1 cellular context compared by ENCODE assay signal in the genomic region with DNA sequence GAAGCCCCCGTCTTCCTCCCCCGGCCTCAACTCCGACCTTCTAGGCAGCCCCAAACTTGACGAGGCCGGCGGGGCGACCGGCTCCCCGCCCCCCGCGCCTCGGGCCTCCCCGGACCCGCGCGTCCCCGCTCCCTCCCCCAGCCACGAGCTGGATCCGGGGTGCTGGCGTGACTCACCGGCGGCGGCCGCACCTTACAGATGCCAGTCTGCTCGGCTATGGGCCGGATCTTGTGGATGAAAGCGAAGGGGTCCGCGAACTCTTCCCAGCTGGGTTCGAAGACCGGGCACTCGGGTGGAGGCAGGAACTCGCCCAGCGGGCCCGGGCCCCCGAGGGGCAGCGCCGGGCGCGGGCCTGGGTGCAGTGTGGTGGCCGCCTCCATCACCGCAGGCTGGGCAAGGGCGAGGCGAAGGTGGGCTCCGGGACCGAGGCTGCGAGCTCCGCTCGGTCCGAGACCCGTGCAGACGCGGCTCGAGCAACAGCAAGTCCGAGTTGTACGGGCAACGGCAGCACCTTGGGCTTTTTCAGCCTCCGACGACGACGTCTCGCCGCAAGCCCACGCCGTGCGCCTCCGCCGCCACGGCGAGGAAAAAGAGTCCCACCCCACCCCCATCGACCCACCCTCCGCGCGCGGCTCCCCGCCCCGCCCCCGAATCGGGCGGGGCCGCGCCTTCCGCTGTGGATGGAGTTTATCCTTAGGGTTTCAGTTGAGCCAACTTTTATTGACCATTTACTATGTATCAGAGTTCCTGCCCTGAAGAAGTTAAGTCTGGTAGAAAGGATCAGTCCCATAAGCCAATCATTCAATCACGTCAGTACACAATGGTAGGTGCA.
TF ChIP-seq lines count a peak whose summit lies in the region.

A gene (minus strand): TSS at position 496 of the 832 bp plus-strand sequence. CDS start 116 bp downstream, at position 380.

TF ChIP-seq in K562, 482 proteins besides CTCF, POLR2A, EP300 and RAD21 (continued from another document and continues in another):
- TF ChIP-seq SAFB2 (IDR thresholded peaks at IDR 0.05; ENCODE audit: borderline replicate concordance, low read depth, low read length, severe bottlenecking) (no peak), EHMT2 (IDR thresholded peaks at IDR 0.05) (no peak), GTF2E2 (tag; IDR thresholded peaks at IDR 0.05) (no peak), HNRNPL (IDR thresholded peaks at IDR 0.05; ENCODE audit: low read depth, low read length) (peak; percentile 92), ZNF507 (tag; conservative IDR thresholded peaks at IDR 0.05) (no peak), GTF2A2 (tag; IDR thresholded peaks at IDR 0.05) (no peak; the same call in none of the 2 replicates), MECOM (CRISPR knock-in tag; IDR thresholded peaks at IDR 0.05) (no peak), CBX1 (IDR thresholded peaks at IDR 0.05; ENCODE audit: low read depth) (peak; percentile 36; the same call in 1 of the 2 replicates), MCM7 (IDR thresholded peaks at IDR 0.05) (no peak), CSDE1 (IDR thresholded peaks at IDR 0.05) (no peak), SRSF1 (IDR thresholded peaks at IDR 0.05; ENCODE audit: low read depth, low read length) (0 out of 2 replicates have a peak, but pooled peaks have one; percentile 60), ETV5 (CRISPR knock-in tag; IDR thresholded peaks at IDR 0.05; ENCODE audit: low read depth) (no peak), HMG20B (CRISPR knock-in tag; IDR thresholded peaks at IDR 0.05) (no peak), MAZ (CRISPR knock-in tag; conservative IDR thresholded peaks at IDR 0.05 in 1 of 2, IDR thresholded peaks at IDR 0.05 in 1 of 2) (peak; percentile 87 to 98), FOXK2 (conservative IDR thresholded peaks at IDR 0.05 in 1 of 2, IDR thresholded peaks at IDR 0.05 in 1 of 2; ENCODE audit: low read depth in 2 of 2) (peak; percentile 49 to 69), L3MBTL2 (IDR thresholded peaks at IDR 0.05) (0 out of 2 replicates have a peak, but pooled peaks have one; percentile 30), SP2 (IDR thresholded peaks at IDR 0.05; ENCODE audit: extremely low read depth, low read depth, low read length, poor library complexity, severe bottlenecking) (no peak), HNRNPH1 (optimal IDR thresholded peaks at IDR 0.05; ENCODE audit: low read depth, low read length) (no peak), ZBED1 (IDR thresholded peaks at IDR 0.05) (no peak), SIX5 (IDR thresholded peaks at IDR 0.05; ENCODE audit: borderline replicate concordance in 1 of 2, insufficient read depth in 1 of 2, low read depth in 1 of 2, low read length in 2 of 2) (no peak), FOXA3 (CRISPR knock-in tag; conservative IDR thresholded peaks at IDR 0.05 in 1 of 2, IDR thresholded peaks at IDR 0.05 in 1 of 2) (peak in 1 of 2 experiments; percentile 57; a peak in 1 of 4 replicates), NFYB (IDR thresholded peaks at IDR 0.05; ENCODE audit: extremely low read depth, insufficient read length) (no peak), PTBP1 (IDR thresholded peaks at IDR 0.05; ENCODE audit: low read depth, low read length) (no peak), SMC3 (conservative IDR thresholded peaks at IDR 0.05; ENCODE audit: insufficient read depth, low read depth, low read length) (no peak), SAFB (IDR thresholded peaks at IDR 0.05; ENCODE audit: borderline replicate concordance, low read depth, low read length) (peak; percentile 83), FOXP1 (CRISPR knock-in tag; IDR thresholded peaks at IDR 0.05) (peak; percentile 75; the same call in 1 of the 2 replicates), SNIP1 (IDR thresholded peaks at IDR 0.05; ENCODE audit: low read depth) (no peak), SIN3B (IDR thresholded peaks at IDR 0.05; ENCODE audit: low read depth) (peak; percentile 55), KAT2B (IDR thresholded peaks at IDR 0.05; ENCODE audit: low read depth, low read length) (no peak), HIVEP1 (CRISPR knock-in tag; IDR thresholded peaks at IDR 0.05) (no peak), MYC (IDR thresholded peaks at IDR 0.05; ENCODE audit: low read depth, low read length) (peak; percentile 80), MYC (CRISPR knock-in tag; IDR thresholded peaks at IDR 0.05; ENCODE audit: borderline replicate concordance, low read depth) (no peak), MIER1 (IDR thresholded peaks at IDR 0.05; ENCODE audit: low read depth) (no peak), FOS (IDR thresholded peaks at IDR 0.05; ENCODE audit: extremely low read depth, insufficient read length) (no peak), ZC3H8 (IDR thresholded peaks at IDR 0.05) (no peak)
- TF ChIP-seq, protein P1, sequence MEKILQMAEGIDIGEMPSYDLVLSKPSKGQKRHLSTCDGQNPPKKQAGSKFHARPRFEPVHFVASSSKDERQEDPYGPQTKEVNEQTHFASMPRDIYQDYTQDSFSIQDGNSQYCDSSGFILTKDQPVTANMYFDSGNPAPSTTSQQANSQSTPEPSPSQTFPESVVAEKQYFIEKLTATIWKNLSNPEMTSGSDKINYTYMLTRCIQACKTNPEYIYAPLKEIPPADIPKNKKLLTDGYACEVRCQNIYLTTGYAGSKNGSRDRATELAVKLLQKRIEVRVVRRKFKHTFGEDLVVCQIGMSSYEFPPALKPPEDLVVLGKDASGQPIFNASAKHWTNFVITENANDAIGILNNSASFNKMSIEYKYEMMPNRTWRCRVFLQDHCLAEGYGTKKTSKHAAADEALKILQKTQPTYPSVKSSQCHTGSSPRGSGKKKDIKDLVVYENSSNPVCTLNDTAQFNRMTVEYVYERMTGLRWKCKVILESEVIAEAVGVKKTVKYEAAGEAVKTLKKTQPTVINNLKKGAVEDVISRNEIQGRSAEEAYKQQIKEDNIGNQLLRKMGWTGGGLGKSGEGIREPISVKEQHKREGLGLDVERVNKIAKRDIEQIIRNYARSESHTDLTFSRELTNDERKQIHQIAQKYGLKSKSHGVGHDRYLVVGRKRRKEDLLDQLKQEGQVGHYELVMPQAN (IDR thresholded peaks at IDR 0.05; ENCODE audit: borderline replicate concordance) = peak; percentile 64; the same call in 1 of the 2 replicates
- TF ChIP-seq, protein P2, sequence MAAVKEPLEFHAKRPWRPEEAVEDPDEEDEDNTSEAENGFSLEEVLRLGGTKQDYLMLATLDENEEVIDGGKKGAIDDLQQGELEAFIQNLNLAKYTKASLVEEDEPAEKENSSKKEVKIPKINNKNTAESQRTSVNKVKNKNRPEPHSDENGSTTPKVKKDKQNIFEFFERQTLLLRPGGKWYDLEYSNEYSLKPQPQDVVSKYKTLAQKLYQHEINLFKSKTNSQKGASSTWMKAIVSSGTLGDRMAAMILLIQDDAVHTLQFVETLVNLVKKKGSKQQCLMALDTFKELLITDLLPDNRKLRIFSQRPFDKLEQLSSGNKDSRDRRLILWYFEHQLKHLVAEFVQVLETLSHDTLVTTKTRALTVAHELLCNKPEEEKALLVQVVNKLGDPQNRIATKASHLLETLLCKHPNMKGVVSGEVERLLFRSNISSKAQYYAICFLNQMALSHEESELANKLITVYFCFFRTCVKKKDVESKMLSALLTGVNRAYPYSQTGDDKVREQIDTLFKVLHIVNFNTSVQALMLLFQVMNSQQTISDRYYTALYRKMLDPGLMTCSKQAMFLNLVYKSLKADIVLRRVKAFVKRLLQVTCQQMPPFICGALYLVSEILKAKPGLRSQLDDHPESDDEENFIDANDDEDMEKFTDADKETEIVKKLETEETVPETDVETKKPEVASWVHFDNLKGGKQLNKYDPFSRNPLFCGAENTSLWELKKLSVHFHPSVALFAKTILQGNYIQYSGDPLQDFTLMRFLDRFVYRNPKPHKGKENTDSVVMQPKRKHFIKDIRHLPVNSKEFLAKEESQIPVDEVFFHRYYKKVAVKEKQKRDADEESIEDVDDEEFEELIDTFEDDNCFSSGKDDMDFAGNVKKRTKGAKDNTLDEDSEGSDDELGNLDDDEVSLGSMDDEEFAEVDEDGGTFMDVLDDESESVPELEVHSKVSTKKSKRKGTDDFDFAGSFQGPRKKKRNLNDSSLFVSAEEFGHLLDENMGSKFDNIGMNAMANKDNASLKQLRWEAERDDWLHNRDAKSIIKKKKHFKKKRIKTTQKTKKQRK (IDR thresholded peaks at IDR 0.05; ENCODE audit: borderline replicate concordance, low read depth, low read length) = no peak
- TF ChIP-seq, protein P3, sequence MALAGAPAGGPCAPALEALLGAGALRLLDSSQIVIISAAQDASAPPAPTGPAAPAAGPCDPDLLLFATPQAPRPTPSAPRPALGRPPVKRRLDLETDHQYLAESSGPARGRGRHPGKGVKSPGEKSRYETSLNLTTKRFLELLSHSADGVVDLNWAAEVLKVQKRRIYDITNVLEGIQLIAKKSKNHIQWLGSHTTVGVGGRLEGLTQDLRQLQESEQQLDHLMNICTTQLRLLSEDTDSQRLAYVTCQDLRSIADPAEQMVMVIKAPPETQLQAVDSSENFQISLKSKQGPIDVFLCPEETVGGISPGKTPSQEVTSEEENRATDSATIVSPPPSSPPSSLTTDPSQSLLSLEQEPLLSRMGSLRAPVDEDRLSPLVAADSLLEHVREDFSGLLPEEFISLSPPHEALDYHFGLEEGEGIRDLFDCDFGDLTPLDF (CRISPR knock-in tag; IDR thresholded peaks at IDR 0.05) = no peak
- TF ChIP-seq, protein P4, sequence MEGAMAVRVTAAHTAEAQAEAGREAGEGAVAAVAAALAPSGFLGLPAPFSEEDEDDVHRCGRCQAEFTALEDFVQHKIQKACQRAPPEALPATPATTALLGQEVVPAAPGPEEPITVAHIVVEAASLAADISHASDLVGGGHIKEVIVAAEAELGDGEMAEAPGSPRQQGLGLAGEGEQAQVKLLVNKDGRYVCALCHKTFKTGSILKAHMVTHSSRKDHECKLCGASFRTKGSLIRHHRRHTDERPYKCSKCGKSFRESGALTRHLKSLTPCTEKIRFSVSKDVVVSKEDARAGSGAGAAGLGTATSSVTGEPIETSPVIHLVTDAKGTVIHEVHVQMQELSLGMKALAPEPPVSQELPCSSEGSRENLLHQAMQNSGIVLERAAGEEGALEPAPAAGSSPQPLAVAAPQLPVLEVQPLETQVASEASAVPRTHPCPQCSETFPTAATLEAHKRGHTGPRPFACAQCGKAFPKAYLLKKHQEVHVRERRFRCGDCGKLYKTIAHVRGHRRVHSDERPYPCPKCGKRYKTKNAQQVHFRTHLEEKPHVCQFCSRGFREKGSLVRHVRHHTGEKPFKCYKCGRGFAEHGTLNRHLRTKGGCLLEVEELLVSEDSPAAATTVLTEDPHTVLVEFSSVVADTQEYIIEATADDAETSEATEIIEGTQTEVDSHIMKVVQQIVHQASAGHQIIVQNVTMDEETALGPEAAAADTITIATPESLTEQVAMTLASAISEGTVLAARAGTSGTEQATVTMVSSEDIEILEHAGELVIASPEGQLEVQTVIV (CRISPR knock-in tag; IDR thresholded peaks at IDR 0.05; ENCODE audit: borderline replicate concordance) = no peak
- TF ChIP-seq, protein P5, sequence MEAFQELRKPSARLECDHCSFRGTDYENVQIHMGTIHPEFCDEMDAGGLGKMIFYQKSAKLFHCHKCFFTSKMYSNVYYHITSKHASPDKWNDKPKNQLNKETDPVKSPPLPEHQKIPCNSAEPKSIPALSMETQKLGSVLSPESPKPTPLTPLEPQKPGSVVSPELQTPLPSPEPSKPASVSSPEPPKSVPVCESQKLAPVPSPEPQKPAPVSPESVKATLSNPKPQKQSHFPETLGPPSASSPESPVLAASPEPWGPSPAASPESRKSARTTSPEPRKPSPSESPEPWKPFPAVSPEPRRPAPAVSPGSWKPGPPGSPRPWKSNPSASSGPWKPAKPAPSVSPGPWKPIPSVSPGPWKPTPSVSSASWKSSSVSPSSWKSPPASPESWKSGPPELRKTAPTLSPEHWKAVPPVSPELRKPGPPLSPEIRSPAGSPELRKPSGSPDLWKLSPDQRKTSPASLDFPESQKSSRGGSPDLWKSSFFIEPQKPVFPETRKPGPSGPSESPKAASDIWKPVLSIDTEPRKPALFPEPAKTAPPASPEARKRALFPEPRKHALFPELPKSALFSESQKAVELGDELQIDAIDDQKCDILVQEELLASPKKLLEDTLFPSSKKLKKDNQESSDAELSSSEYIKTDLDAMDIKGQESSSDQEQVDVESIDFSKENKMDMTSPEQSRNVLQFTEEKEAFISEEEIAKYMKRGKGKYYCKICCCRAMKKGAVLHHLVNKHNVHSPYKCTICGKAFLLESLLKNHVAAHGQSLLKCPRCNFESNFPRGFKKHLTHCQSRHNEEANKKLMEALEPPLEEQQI (IDR thresholded peaks at IDR 0.05) = no peak
- TF ChIP-seq, protein P6, sequence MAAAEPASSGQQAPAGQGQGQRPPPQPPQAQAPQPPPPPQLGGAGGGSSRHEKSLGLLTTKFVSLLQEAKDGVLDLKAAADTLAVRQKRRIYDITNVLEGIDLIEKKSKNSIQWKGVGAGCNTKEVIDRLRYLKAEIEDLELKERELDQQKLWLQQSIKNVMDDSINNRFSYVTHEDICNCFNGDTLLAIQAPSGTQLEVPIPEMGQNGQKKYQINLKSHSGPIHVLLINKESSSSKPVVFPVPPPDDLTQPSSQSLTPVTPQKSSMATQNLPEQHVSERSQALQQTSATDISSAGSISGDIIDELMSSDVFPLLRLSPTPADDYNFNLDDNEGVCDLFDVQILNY (CRISPR knock-in tag; IDR thresholded peaks at IDR 0.05) = no peak
- TF ChIP-seq, protein P7, sequence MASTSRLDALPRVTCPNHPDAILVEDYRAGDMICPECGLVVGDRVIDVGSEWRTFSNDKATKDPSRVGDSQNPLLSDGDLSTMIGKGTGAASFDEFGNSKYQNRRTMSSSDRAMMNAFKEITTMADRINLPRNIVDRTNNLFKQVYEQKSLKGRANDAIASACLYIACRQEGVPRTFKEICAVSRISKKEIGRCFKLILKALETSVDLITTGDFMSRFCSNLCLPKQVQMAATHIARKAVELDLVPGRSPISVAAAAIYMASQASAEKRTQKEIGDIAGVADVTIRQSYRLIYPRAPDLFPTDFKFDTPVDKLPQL (IDR thresholded peaks at IDR 0.05; ENCODE audit: extremely low read depth, insufficient read length) = no peak
- TF ChIP-seq, protein P8, sequence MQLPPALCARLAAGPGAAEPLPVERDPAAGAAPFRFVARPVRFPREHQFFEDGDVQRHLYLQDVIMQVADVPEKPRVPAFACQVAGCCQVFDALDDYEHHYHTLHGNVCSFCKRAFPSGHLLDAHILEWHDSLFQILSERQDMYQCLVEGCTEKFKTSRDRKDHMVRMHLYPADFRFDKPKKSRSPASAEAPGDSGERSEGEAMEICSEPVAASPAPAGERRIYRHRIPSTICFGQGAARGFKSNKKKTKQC (CRISPR knock-in tag; IDR thresholded peaks at IDR 0.05) = peak; percentile 82
- TF ChIP-seq, protein P9, sequence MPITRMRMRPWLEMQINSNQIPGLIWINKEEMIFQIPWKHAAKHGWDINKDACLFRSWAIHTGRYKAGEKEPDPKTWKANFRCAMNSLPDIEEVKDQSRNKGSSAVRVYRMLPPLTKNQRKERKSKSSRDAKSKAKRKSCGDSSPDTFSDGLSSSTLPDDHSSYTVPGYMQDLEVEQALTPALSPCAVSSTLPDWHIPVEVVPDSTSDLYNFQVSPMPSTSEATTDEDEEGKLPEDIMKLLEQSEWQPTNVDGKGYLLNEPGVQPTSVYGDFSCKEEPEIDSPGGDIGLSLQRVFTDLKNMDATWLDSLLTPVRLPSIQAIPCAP (CRISPR knock-in tag; IDR thresholded peaks at IDR 0.05; ENCODE audit: borderline replicate concordance) = no peak
- TF ChIP-seq, protein P10, sequence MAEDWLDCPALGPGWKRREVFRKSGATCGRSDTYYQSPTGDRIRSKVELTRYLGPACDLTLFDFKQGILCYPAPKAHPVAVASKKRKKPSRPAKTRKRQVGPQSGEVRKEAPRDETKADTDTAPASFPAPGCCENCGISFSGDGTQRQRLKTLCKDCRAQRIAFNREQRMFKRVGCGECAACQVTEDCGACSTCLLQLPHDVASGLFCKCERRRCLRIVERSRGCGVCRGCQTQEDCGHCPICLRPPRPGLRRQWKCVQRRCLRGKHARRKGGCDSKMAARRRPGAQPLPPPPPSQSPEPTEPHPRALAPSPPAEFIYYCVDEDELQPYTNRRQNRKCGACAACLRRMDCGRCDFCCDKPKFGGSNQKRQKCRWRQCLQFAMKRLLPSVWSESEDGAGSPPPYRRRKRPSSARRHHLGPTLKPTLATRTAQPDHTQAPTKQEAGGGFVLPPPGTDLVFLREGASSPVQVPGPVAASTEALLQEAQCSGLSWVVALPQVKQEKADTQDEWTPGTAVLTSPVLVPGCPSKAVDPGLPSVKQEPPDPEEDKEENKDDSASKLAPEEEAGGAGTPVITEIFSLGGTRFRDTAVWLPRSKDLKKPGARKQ (CRISPR knock-in tag; IDR thresholded peaks at IDR 0.05) = no peak
